7 cellular contexts compared by ENCODE assay signal in the genomic region with DNA sequence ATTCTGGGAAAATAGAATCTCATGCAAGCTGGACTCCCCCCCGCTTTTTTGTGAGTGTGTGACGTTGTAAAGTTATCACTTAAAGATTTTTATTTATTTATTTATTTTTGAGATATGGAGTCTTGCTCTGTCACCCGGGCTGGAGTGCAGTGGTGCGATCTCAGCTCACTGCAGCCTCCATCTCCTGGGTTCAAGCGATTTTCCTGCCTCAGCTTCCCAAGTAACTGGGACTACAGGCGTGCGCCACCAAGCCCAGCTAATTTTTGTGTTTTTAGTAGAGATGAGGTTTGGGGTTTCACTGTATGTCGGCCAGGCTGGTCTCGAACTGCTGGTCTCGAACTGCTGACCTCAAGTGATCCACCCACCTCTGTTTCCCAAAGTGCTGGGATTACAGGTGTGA. TPM values are rescaled to one million over a fixed set of nuclear protein-coding genes. Genes with fewer than 3 reads are reported as not detected.
A peak's percentile ranks its signal among the peaks of the same experiment; 100 is the strongest.
DNase-seq lines count a peak whose midpoint lies in the region; ATAC-seq and TF ChIP-seq lines count a peak whose summit lies in the region.
"Not testable (repeated sequence)": the region's sequence is repeated elsewhere in the genome, so short reads cannot be mapped to it uniquely, and the experiment has no call there.

No MANE protein-coding gene starts in this region.

- not testable (repeated sequence) for DNase-seq in DND-41; Karpas-422; activated T-helper 1 cell treated with anti-CD3 and anti-CD28 coated beads, Interleukin-12 subunit alpha, Interleukin-12 subunit beta, Interleukin-2, Interleukin-4 antibody, amounts not matched to agents 30 ng/mL and 10 ng/mL and 1 ng/mL, durations not matched to agents 14 hours and 24 hours and 36 hours (ENCODE audit: low spot score); mammary epithelial cell; cardiac muscle cell (ENCODE audit: low read depth in 1 of 2, low spot score in 1 of 2)

- H3K27me3 Mint-ChIP-seq in T-helper 1 cell treated with Interleukin-12 subunit alpha and Interleukin-12 subunit beta and Interleukin-4 antibody, amounts not matched to agents 30 μg/mL and 1 μg/mL, for 36 hours (ENCODE audit: low read depth); activated T-helper 1 cell treated with anti-CD3 and anti-CD28 coated beads, Interleukin-12 subunit alpha, Interleukin-12 subunit beta, Interleukin-2, Interleukin-4 antibody, amounts not matched to agents 30 ng/mL and 10 ng/mL and 1 ng/mL, durations not matched to agents 14 hours and 24 hours and 36 hours (ENCODE audit: insufficient read depth): not testable (repeated sequence)

- H3K27ac Mint-ChIP-seq in T-helper 1 cell treated with Interleukin-12 subunit alpha and Interleukin-12 subunit beta and Interleukin-4 antibody, amounts not matched to agents 30 μg/mL and 1 μg/mL, for 36 hours; activated T-helper 1 cell treated with anti-CD3 and anti-CD28 coated beads, Interleukin-12 subunit alpha, Interleukin-12 subunit beta, Interleukin-2, Interleukin-4 antibody, amounts not matched to agents 30 ng/mL and 10 ng/mL and 1 ng/mL, durations not matched to agents 14 hours and 24 hours and 36 hours: not testable (repeated sequence)

- H3K36me3 Mint-ChIP-seq in T-helper 1 cell treated with Interleukin-12 subunit alpha and Interleukin-12 subunit beta and Interleukin-4 antibody, amounts not matched to agents 30 μg/mL and 1 μg/mL, for 36 hours (ENCODE audit: low read depth) = peaks cover 26% of the 10 kb centered on the region
- not testable (repeated sequence) for H3K36me3 Mint-ChIP-seq in activated T-helper 1 cell treated with anti-CD3 and anti-CD28 coated beads, Interleukin-12 subunit alpha, Interleukin-12 subunit beta, Interleukin-2, Interleukin-4 antibody, amounts not matched to agents 30 ng/mL and 10 ng/mL and 1 ng/mL, durations not matched to agents 14 hours and 24 hours and 36 hours (ENCODE audit: low read depth)

- H3K4me1 Mint-ChIP-seq in T-helper 1 cell treated with Interleukin-12 subunit alpha and Interleukin-12 subunit beta and Interleukin-4 antibody, amounts not matched to agents 30 μg/mL and 1 μg/mL, for 36 hours (ENCODE audit: low read depth) = peaks cover 52% of the 10 kb centered on the region
- H3K4me1 Mint-ChIP-seq in activated T-helper 1 cell treated with anti-CD3 and anti-CD28 coated beads, Interleukin-12 subunit alpha, Interleukin-12 subunit beta, Interleukin-2, Interleukin-4 antibody, amounts not matched to agents 30 ng/mL and 10 ng/mL and 1 ng/mL, durations not matched to agents 14 hours and 24 hours and 36 hours (ENCODE audit: low read depth) = peaks cover 60% of the 10 kb centered on the region

- 82% methylated on average over 9 of the region's 10 CpGs for WGBS in mammary epithelial cell (ENCODE audit: low coverage, missing lambda C conversion rate)

- not testable (repeated sequence) for BruUV-seq in mammary epithelial cell (replicated peaks; lab: Mats Ljungman, UMichigan)

- H2AFZ ChIP-seq in DND-41 (ENCODE audit: low read depth, low read length); Karpas-422 (ENCODE audit: low read length); mammary epithelial cell (ENCODE audit: low read depth, low read length); neuron (ENCODE audit: low read depth, low read length): not testable (repeated sequence)

- not testable (repeated sequence) for H3K9me3 Mint-ChIP-seq in T-helper 1 cell treated with Interleukin-12 subunit alpha and Interleukin-12 subunit beta and Interleukin-4 antibody, amounts not matched to agents 30 μg/mL and 1 μg/mL, for 36 hours; activated T-helper 1 cell treated with anti-CD3 and anti-CD28 coated beads, Interleukin-12 subunit alpha, Interleukin-12 subunit beta, Interleukin-2, Interleukin-4 antibody, amounts not matched to agents 30 ng/mL and 10 ng/mL and 1 ng/mL, durations not matched to agents 14 hours and 24 hours and 36 hours

- CTCF ChIA-PET in mammary epithelial cell (lab: Charles Lee; ENCODE audit: low non-redundant PET) = not testable (repeated sequence)

- H3K4me2 ChIP-seq in DND-41 (ENCODE audit: insufficient read depth, low read length) (peak overlapping the region; percentile 75), Karpas-422 (ENCODE audit: low read depth, low read length, poor library complexity, severe bottlenecking) (peak overlapping the region; percentile 96), mammary epithelial cell (ENCODE audit: insufficient read depth, low read depth, low read length) (peak overlapping the region; percentile 97)

- dilution Hi-C loops in mammary epithelial cell (cut with HindIII; ENCODE audit: low sequenced_read_pairs) = not testable (repeated sequence)

- TF ChIP-seq CTCF in DND-41 (IDR thresholded peaks at IDR 0.05; ENCODE audit: borderline replicate concordance, extremely low read depth, low read length, poor library complexity, severe bottlenecking); mammary epithelial cell (conservative IDR thresholded peaks at IDR 0.05 in 1 of 2, IDR thresholded peaks at IDR 0.05 in 1 of 2; ENCODE audit: extremely low read depth in 1 of 2, insufficient read depth in 1 of 2, low read depth in 1 of 2, low read length in 2 of 2); cardiac muscle cell (IDR thresholded peaks at IDR 0.05; ENCODE audit: low read depth, low read length): not testable (repeated sequence)

- H3K4me3 ChIP-seq in DND-41 (ENCODE audit: low read depth in 1 of 2, low read length in 2 of 2) (peak overlapping the region in 1 of 2 experiments; percentile 83; a peak in 1 of 4 replicates), Karpas-422 (ENCODE audit: low read length) (peak overlapping the region; percentile 95), mammary epithelial cell (replicated peaks in 1 of 3; ENCODE audit: insufficient read depth in 1 of 3, low read depth in 2 of 3, low read length in 3 of 3) (peak overlapping the region in 1 of 3 experiments; percentile 69), cardiac muscle cell (peak overlapping the region; percentile 95), neuron (ENCODE audit: low read length) (peak overlapping the region; percentile 65)

- not testable (repeated sequence) for H3K27me3 ChIP-seq in DND-41 (ENCODE audit: insufficient read depth, low read length, poor library complexity); Karpas-422 (ENCODE audit: low read length); mammary epithelial cell (ENCODE audit: insufficient read depth, low read length); cardiac muscle cell; neuron (ENCODE audit: insufficient read depth, low read length)

- intact Hi-C loops in activated T-helper 1 cell treated with anti-CD3 and anti-CD28 coated beads, Interleukin-12 subunit alpha, Interleukin-12 subunit beta, Interleukin-2, Interleukin-4 antibody, amounts not matched to agents 30 ng/mL and 10 ng/mL and 1 ng/mL, durations not matched to agents 14 hours and 24 hours and 36 hours (cut with micrococcal nuclease) = not testable (repeated sequence)
- intact Hi-C loops in mammary epithelial cell (cut with micrococcal nuclease) = loop anchor here (5.0 to 10.0 kb wide), 2 partner anchors 80 to 317 kb away; a partner anchor contains a TSS

- ATAC-seq in DND-41 (ENCODE audit: insufficient read depth, low read depth) = not testable (repeated sequence)

- not testable (repeated sequence) for H3K9me2 ChIP-seq in Karpas-422 (replicated peaks; ENCODE audit: insufficient read depth, low read length)

- H4K20me1 ChIP-seq in DND-41 (ENCODE audit: insufficient read depth, low read length) = peaks cover 56% of the 10 kb centered on the region
- peaks cover 41% of the 10 kb centered on the region for H4K20me1 ChIP-seq in Karpas-422 (ENCODE audit: insufficient read depth, low read depth, low read length)
- not testable (repeated sequence) for H4K20me1 ChIP-seq in mammary epithelial cell (ENCODE audit: insufficient read depth, low read length)

- H3K36me3 ChIP-seq in DND-41 (ENCODE audit: insufficient read depth, low read length); mammary epithelial cell (ENCODE audit: insufficient read depth, low read length); cardiac muscle cell; neuron (ENCODE audit: insufficient read depth, low read length): not testable (repeated sequence)
- peaks cover 11% of the 10 kb centered on the region; the same call in 1 of the 2 replicates for H3K36me3 ChIP-seq in Karpas-422 (ENCODE audit: insufficient read depth, low read length)

- not testable (repeated sequence) for H3K9me3 ChIP-seq in DND-41 (ENCODE audit: insufficient read depth, low read length, severe bottlenecking); Karpas-422 (ENCODE audit: low read length); mammary epithelial cell (replicated peaks; ENCODE audit: insufficient read depth, low read length); cardiac muscle cell (ENCODE audit: low read depth); neuron (ENCODE audit: low read length)

- H3K4me1 ChIP-seq in DND-41 (ENCODE audit: insufficient read depth, low read length) (peaks cover 46% of the 10 kb centered on the region), Karpas-422 (ENCODE audit: low read length) (peaks cover 42% of the 10 kb centered on the region), mammary epithelial cell (ENCODE audit: insufficient read depth, low read length) (peaks cover 11% of the 10 kb centered on the region)
- H3K4me1 ChIP-seq in cardiac muscle cell (ENCODE audit: low read depth); neuron (ENCODE audit: insufficient read depth, low read length): not testable (repeated sequence)

- not testable (repeated sequence) for H3K27ac ChIP-seq in DND-41 (ENCODE audit: low read length); Karpas-422 (ENCODE audit: low read length); mammary epithelial cell (ENCODE audit: insufficient read depth, low read depth, low read length); cardiac muscle cell

- H3K9ac ChIP-seq in DND-41 (ENCODE audit: low read depth, low read length); Karpas-422 (ENCODE audit: low read length); mammary epithelial cell (ENCODE audit: insufficient read depth, low read length): not testable (repeated sequence)

- H3K4me3 Mint-ChIP-seq in T-helper 1 cell treated with Interleukin-12 subunit alpha and Interleukin-12 subunit beta and Interleukin-4 antibody, amounts not matched to agents 30 μg/mL and 1 μg/mL, for 36 hours = peak overlapping the region; percentile 2
- H3K4me3 Mint-ChIP-seq in activated T-helper 1 cell treated with anti-CD3 and anti-CD28 coated beads, Interleukin-12 subunit alpha, Interleukin-12 subunit beta, Interleukin-2, Interleukin-4 antibody, amounts not matched to agents 30 ng/mL and 10 ng/mL and 1 ng/mL, durations not matched to agents 14 hours and 24 hours and 36 hours = peak overlapping the region; percentile 50

- in situ Hi-C loops in mammary epithelial cell (cut with MboI; ENCODE audit: low sequenced_read_pairs in 2 of 2) = not testable (repeated sequence)

- H3K79me2 ChIP-seq in DND-41 (ENCODE audit: insufficient read depth, low read length) = peaks cover 88% of the 10 kb centered on the region
- peaks cover 72% of the 10 kb centered on the region for H3K79me2 ChIP-seq in Karpas-422 (ENCODE audit: low read length)
- H3K79me2 ChIP-seq in mammary epithelial cell (ENCODE audit: insufficient read depth, low read length) = peaks cover 79% of the 10 kb centered on the region

RNA-seq across cellular contexts. Expression of a gene that starts 2.2 kb away (rescaled TPM):
- total RNA-seq in Karpas-422 (2014; rRNA removed; shearing (Covaris generic); ENCODE audit: low replicate concordance) = 61.8 and 62.8 TPM in 2 replicates
- 50.1 and 51.7 TPM in 2 replicates for total RNA-seq in activated T-helper 1 cell treated with anti-CD3 and anti-CD28 coated beads, Interleukin-12 subunit alpha, Interleukin-12 subunit beta, Interleukin-2, Interleukin-4 antibody, amounts not matched to agents 30 ng/mL and 10 ng/mL and 1 ng/mL, durations not matched to agents 14 hours and 24 hours and 36 hours
- 10 to 100 TPM; 27.1 to 27.5 TPM for total RNA-seq in mammary epithelial cell
- 6.1 TPM for polyA plus RNA-seq in mammary epithelial cell
- polyA minus RNA-seq in mammary epithelial cell = 14.6 TPM
- 43.3 and 48.7 TPM in 2 replicates for total RNA-seq in cardiac muscle cell
- polyA plus RNA-seq in cardiac muscle cell = 50.4 and 60.1 TPM in 2 replicates
